22 cellular contexts compared by ENCODE assay signal in genomic region chr14:92800012-92800411, GRCh38. TPM values are rescaled to one million over a fixed set of nuclear protein-coding genes. Genes with fewer than 3 reads are reported as not detected.
A peak's percentile ranks its signal among the peaks of the same experiment; 100 is the strongest.
DNase-seq lines count a peak whose midpoint lies in the region; ATAC-seq and TF ChIP-seq lines count a peak whose summit lies in the region.
"Had no signal": no experiment of that assay in that cellular context is flagged by ENCODE, and none has a peak within 500 bp of the region (broad histone marks: within the 10 kb centered on the region; RNA-seq: fewer than 3 reads in every experiment).

No MANE protein-coding gene starts in this region.

- H3K27me3 ChIP-seq in Karpas-422 (ENCODE audit: low read length) (no peaks in the 10 kb centered on the region), smooth muscle cell (ENCODE audit: low read depth) (no peaks in the 10 kb centered on the region)
- H3K27me3 ChIP-seq: sigmoid colon, uterus had no signal

- H3K9me2 ChIP-seq in Karpas-422 (replicated peaks; ENCODE audit: insufficient read depth, low read length), result no peaks in the 10 kb centered on the region

- peak overlapping the region; percentile 47 for H3K27ac Mint-ChIP-seq in activated CD8-positive, alpha-beta T cell treated with anti-CD3 and anti-CD28 coated beads for 36 hours
- H3K27ac Mint-ChIP-seq in activated CD8-positive, alpha-beta T cell treated with anti-CD3 and anti-CD28 coated beads, Interleukin-2, amount 10 ng/mL, durations not matched to agents 7 days and 5 days, result no peak overlapping the region
- H3K27ac Mint-ChIP-seq in activated naive CD8-positive, alpha-beta T cell treated with anti-CD3 and anti-CD28 coated beads, Interleukin-2, amount 50 U/mL, for 24 hours, result no peak overlapping the region
- H3K27ac Mint-ChIP-seq: T-helper 1 cell treated with Interleukin-12 subunit alpha and Interleukin-12 subunit beta and Interleukin-4 antibody, amounts not matched to agents 30 μg/mL and 1 μg/mL, for 36 hours had no signal

- H3K36me3 ChIP-seq in Karpas-422 (ENCODE audit: insufficient read depth, low read length) (peaks cover 44% of the 10 kb centered on the region), smooth muscle cell (ENCODE audit: low read depth) (peaks cover 17% of the 10 kb centered on the region)
- H3K36me3 ChIP-seq: uterus had no signal

- H3K4me3 Mint-ChIP-seq in activated CD8-positive, alpha-beta T cell treated with anti-CD3 and anti-CD28 coated beads for 36 hours, result no peak overlapping the region
- no peak overlapping the region for H3K4me3 Mint-ChIP-seq in activated CD8-positive, alpha-beta T cell treated with anti-CD3 and anti-CD28 coated beads, Interleukin-2, amount 10 ng/mL, durations not matched to agents 7 days and 5 days
- peak overlapping the region; percentile 9 for H3K4me3 Mint-ChIP-seq in activated naive CD8-positive, alpha-beta T cell treated with anti-CD3 and anti-CD28 coated beads, Interleukin-2, amount 50 U/mL, for 24 hours
- H3K4me3 Mint-ChIP-seq: T-helper 1 cell treated with Interleukin-12 subunit alpha and Interleukin-12 subunit beta and Interleukin-4 antibody, amounts not matched to agents 30 μg/mL and 1 μg/mL, for 36 hours had no signal

- H3K4me3 ChIP-seq in Karpas-422 (ENCODE audit: low read length) (no peak overlapping the region), smooth muscle cell (no peak overlapping the region)
- H3K4me3 ChIP-seq: HAP-1, sigmoid colon, uterus had no signal

- H3K36me3 Mint-ChIP-seq in activated CD8-positive, alpha-beta T cell treated with anti-CD3 and anti-CD28 coated beads for 36 hours (ENCODE audit: low read depth), result peaks cover 40% of the 10 kb centered on the region
- H3K36me3 Mint-ChIP-seq in activated CD8-positive, alpha-beta T cell treated with anti-CD3 and anti-CD28 coated beads, Interleukin-2, amount 10 ng/mL, durations not matched to agents 7 days and 5 days (ENCODE audit: low read depth), result peaks cover 42% of the 10 kb centered on the region
- H3K36me3 Mint-ChIP-seq in activated naive CD8-positive, alpha-beta T cell treated with anti-CD3 and anti-CD28 coated beads, Interleukin-2, amount 50 U/mL, for 24 hours (ENCODE audit: low read depth), result peaks cover 36% of the 10 kb centered on the region

- H3K4me1 ChIP-seq in Karpas-422 (ENCODE audit: low read length), result peaks cover 25% of the 10 kb centered on the region
- peaks cover 5% of the 10 kb centered on the region for H3K4me1 ChIP-seq in smooth muscle cell (ENCODE audit: low read depth)

- no peak for DNase-seq in activated CD8-positive, alpha-beta T cell treated with anti-CD3 and anti-CD28 coated beads for 36 hours
- DNase-seq in activated CD8-positive, alpha-beta T cell treated with anti-CD3 and anti-CD28 coated beads, Interleukin-2, amount 10 ng/mL, durations not matched to agents 7 days and 5 days, result no peak
- no peak for DNase-seq in Karpas-422
- no peak for DNase-seq in activated naive CD8-positive, alpha-beta T cell treated with anti-CD3 and anti-CD28 coated beads, Interleukin-2, amount 50 U/mL, for 24 hours
- DNase-seq in smooth muscle cell (lab: John Stamatoyannopoulos, UW; ENCODE audit: unreplicated experiment), result no peak
- DNase-seq in NCI-H2196 (lab: John Stamatoyannopoulos, UW; ENCODE audit: unreplicated experiment), result no peak
- DNase-seq: activated CD4-positive, alpha-beta T cell treated with anti-CD3 and anti-CD28 coated beads for 4 hours; activated T-cell treated with anti-CD3 and anti-CD28 coated beads, Interleukin-2, amount 50 U/mL, for 4 hours; aorta; Calu3; GF-D8; mesenchymal stem cell; NCI-H2081 treated with DMSO at 0.1 percent for 48 hours; NCI-H69; nucleus accumbens; RPMI8226; sigmoid colon; uterus had no signal

- no peaks in the 10 kb centered on the region for H4K20me1 ChIP-seq in Karpas-422 (ENCODE audit: insufficient read depth, low read depth, low read length)
- peaks cover 65% of the 10 kb centered on the region for H4K20me1 ChIP-seq in smooth muscle cell (ENCODE audit: low read depth)

- TF ChIP-seq CTCF in activated CD8-positive, alpha-beta T cell treated with anti-CD3 and anti-CD28 coated beads for 36 hours (IDR thresholded peaks at IDR 0.05), result no peak
- TF ChIP-seq CTCF in smooth muscle cell (IDR thresholded peaks at IDR 0.05; ENCODE audit: borderline replicate concordance, insufficient read depth, poor library complexity, severe bottlenecking), result no peak

- no peaks in the 10 kb centered on the region for H3K9me3 Mint-ChIP-seq in activated CD8-positive, alpha-beta T cell treated with anti-CD3 and anti-CD28 coated beads for 36 hours
- H3K9me3 Mint-ChIP-seq in activated CD8-positive, alpha-beta T cell treated with anti-CD3 and anti-CD28 coated beads, Interleukin-2, amount 10 ng/mL, durations not matched to agents 7 days and 5 days (ENCODE audit: insufficient read depth), result no peaks in the 10 kb centered on the region
- H3K9me3 Mint-ChIP-seq in activated naive CD8-positive, alpha-beta T cell treated with anti-CD3 and anti-CD28 coated beads, Interleukin-2, amount 50 U/mL, for 24 hours, result no peaks in the 10 kb centered on the region
- H3K9me3 Mint-ChIP-seq: activated T-cell treated with anti-CD3 and anti-CD28 coated beads, Interleukin-2, amount 50 U/mL, for 4 hours; T-helper 1 cell treated with Interleukin-12 subunit alpha and Interleukin-12 subunit beta and Interleukin-4 antibody, amounts not matched to agents 30 μg/mL and 1 μg/mL, for 36 hours had no signal

- ATAC-seq in activated CD8-positive, alpha-beta T cell treated with anti-CD3 and anti-CD28 coated beads for 36 hours, result no peak
- no peak for ATAC-seq in activated CD8-positive, alpha-beta T cell treated with anti-CD3 and anti-CD28 coated beads, Interleukin-2, amount 10 ng/mL, durations not matched to agents 7 days and 5 days
- ATAC-seq in activated naive CD8-positive, alpha-beta T cell treated with anti-CD3 and anti-CD28 coated beads, Interleukin-2, amount 50 U/mL, for 24 hours, result no peak
- ATAC-seq in GM19023 (IDR thresholded peaks at IDR 0.05; ENCODE audit: unreplicated experiment), result no peak
- ATAC-seq in HG03097 (IDR thresholded peaks at IDR 0.05; ENCODE audit: low FRiP score, unreplicated experiment), result no peak
- ATAC-seq: activated T-cell treated with anti-CD3 and anti-CD28 coated beads, Interleukin-2, amount 50 U/mL, for 4 hours had no signal

- WGBS in smooth muscle cell (ENCODE audit: low lambda C conversion rate), result 100% methylated on average over 1 of the region's 1 CpG

- H3K27me3 Mint-ChIP-seq in activated CD8-positive, alpha-beta T cell treated with anti-CD3 and anti-CD28 coated beads for 36 hours, result no peaks in the 10 kb centered on the region
- H3K27me3 Mint-ChIP-seq in activated CD8-positive, alpha-beta T cell treated with anti-CD3 and anti-CD28 coated beads, Interleukin-2, amount 10 ng/mL, durations not matched to agents 7 days and 5 days (ENCODE audit: low read depth), result no peaks in the 10 kb centered on the region
- no peaks in the 10 kb centered on the region for H3K27me3 Mint-ChIP-seq in activated naive CD8-positive, alpha-beta T cell treated with anti-CD3 and anti-CD28 coated beads, Interleukin-2, amount 50 U/mL, for 24 hours

- H3K4me2 ChIP-seq in Karpas-422 (ENCODE audit: low read depth, low read length, poor library complexity, severe bottlenecking) (peak overlapping the region; percentile 0), smooth muscle cell (peak overlapping the region; percentile 34)

- intact Hi-C loops in activated CD8-positive, alpha-beta T cell treated with anti-CD3 and anti-CD28 coated beads for 36 hours (cut with micrococcal nuclease), result no loop called here

- H3K4me1 Mint-ChIP-seq in activated CD8-positive, alpha-beta T cell treated with anti-CD3 and anti-CD28 coated beads for 36 hours (ENCODE audit: low read depth), result peaks cover 64% of the 10 kb centered on the region
- H3K4me1 Mint-ChIP-seq in activated CD8-positive, alpha-beta T cell treated with anti-CD3 and anti-CD28 coated beads, Interleukin-2, amount 10 ng/mL, durations not matched to agents 7 days and 5 days (ENCODE audit: low read depth), result peaks cover 41% of the 10 kb centered on the region
- H3K4me1 Mint-ChIP-seq in activated naive CD8-positive, alpha-beta T cell treated with anti-CD3 and anti-CD28 coated beads, Interleukin-2, amount 50 U/mL, for 24 hours, result peaks cover 59% of the 10 kb centered on the region

- H3K9ac ChIP-seq in Karpas-422 (ENCODE audit: low read length), result no peak overlapping the region
- H3K9ac ChIP-seq in smooth muscle cell (ENCODE audit: low read depth), result no peak overlapping the region

- CTCF ChIA-PET in activated CD8-positive, alpha-beta T cell treated with anti-CD3 and anti-CD28 coated beads for 36 hours (lab: Charles Lee), result interaction anchor here (0.6 to 2.1 kb wide), 5 partner anchors 11 to 313 kb away, joined by 3 to 12 read pairs (median 4); no protein-coding TSS in a partner anchor
- CTCF ChIA-PET in activated CD8-positive, alpha-beta T cell treated with anti-CD3 and anti-CD28 coated beads, Interleukin-2, amount 10 ng/mL, durations not matched to agents 7 days and 5 days (lab: Charles Lee), result interaction anchor here (1.6 kb wide), 1 partner anchor 30 kb away, joined by 4 read pairs; no protein-coding TSS in a partner anchor

- H3K9me3 ChIP-seq in Karpas-422 (ENCODE audit: low read length) (no peaks in the 10 kb centered on the region), smooth muscle cell (replicated peaks; ENCODE audit: low read depth) (no peaks in the 10 kb centered on the region)
- H3K9me3 ChIP-seq: HAP-1, sigmoid colon, uterus had no signal

- H2AFZ ChIP-seq in Karpas-422 (ENCODE audit: low read length) (no peak overlapping the region), smooth muscle cell (ENCODE audit: low read depth) (no peak overlapping the region)

- no peak overlapping the region for H3K27ac ChIP-seq in Karpas-422 (ENCODE audit: low read length)
- no peak overlapping the region for H3K27ac ChIP-seq in smooth muscle cell (ENCODE audit: low read depth)
- H3K27ac ChIP-seq: sigmoid colon, uterus had no signal

- no peaks in the 10 kb centered on the region for H3F3A ChIP-seq in smooth muscle cell (ENCODE audit: low read depth)

- H3K79me2 ChIP-seq in Karpas-422 (ENCODE audit: low read length), result peaks cover 88% of the 10 kb centered on the region
- peaks cover 95% of the 10 kb centered on the region for H3K79me2 ChIP-seq in smooth muscle cell (ENCODE audit: low read depth)

- POLR2A ChIA-PET in activated CD8-positive, alpha-beta T cell treated with anti-CD3 and anti-CD28 coated beads for 36 hours (lab: Charles Lee), result interaction anchor here (0.6 kb wide), 1 partner anchor 62 kb away, joined by 3 read pairs; no protein-coding TSS in a partner anchor
- POLR2A ChIA-PET in activated CD8-positive, alpha-beta T cell treated with anti-CD3 and anti-CD28 coated beads, Interleukin-2, amount 10 ng/mL, durations not matched to agents 7 days and 5 days (lab: Charles Lee), result no interaction called here

RNA-seq across cellular contexts. Expression of gene GOLGA5, which starts 5.9 kb away (rescaled TPM):
- 10 to 100 TPM; 12.9 to 13.3 TPM for total RNA-seq in activated CD8-positive, alpha-beta T cell treated with anti-CD3 and anti-CD28 coated beads for 36 hours
- total RNA-seq in activated CD8-positive, alpha-beta T cell treated with anti-CD3 and anti-CD28 coated beads, Interleukin-2, amount 10 ng/mL, durations not matched to agents 7 days and 5 days, result 10 to 100 TPM; 15.8 to 16.1 TPM
- 34.3 and 50.6 TPM in 2 replicates for total RNA-seq in Karpas-422 (2014; rRNA removed; shearing (Covaris generic); ENCODE audit: low replicate concordance)
- 70.3 and 76.7 TPM in 2 replicates for total RNA-seq in smooth muscle cell
- polyA plus RNA-seq in smooth muscle cell, result 50.6 and 67.0 TPM in 2 replicates

RNA-seq across cellular contexts. Expression of gene LGMN, which starts 51.6 kb away (rescaled TPM):
- 1 to 10 TPM; 2.1 to 2.3 TPM for total RNA-seq in activated CD8-positive, alpha-beta T cell treated with anti-CD3 and anti-CD28 coated beads for 36 hours
- total RNA-seq in activated CD8-positive, alpha-beta T cell treated with anti-CD3 and anti-CD28 coated beads, Interleukin-2, amount 10 ng/mL, durations not matched to agents 7 days and 5 days, result under 1 TPM; 0.73 to 0.76 TPM
- total RNA-seq in Karpas-422 (2014; rRNA removed; shearing (Covaris generic); ENCODE audit: low replicate concordance), result not detected in 2 replicates
- total RNA-seq in smooth muscle cell, result 110 and 124 TPM in 2 replicates
- 111 and 133 TPM in 2 replicates for polyA plus RNA-seq in smooth muscle cell

Comparison
In these comparisons a context has a peak if more than half of its experiments do, and no peak if none do; other contexts are left out.
1. RNA of gene LGMN, which starts 51.6 kb away (total RNA-seq): 110 to 124 TPM in smooth muscle cell; 2.1 to 2.3 TPM in activated CD8-positive, alpha-beta T cell treated with anti-CD3 and anti-CD28 coated beads for 36 hours, 0.73 to 0.76 TPM in activated CD8-positive, alpha-beta T cell treated with anti-CD3 and anti-CD28 coated beads, Interleukin-2, amount 10 ng/mL, durations not matched to agents 7 days and 5 days and not detected in Karpas-422; every median in the first group is over 10 times any median in the second.